Comparison of ENCODE assay signal across 1 cellular context in the genomic region with DNA sequence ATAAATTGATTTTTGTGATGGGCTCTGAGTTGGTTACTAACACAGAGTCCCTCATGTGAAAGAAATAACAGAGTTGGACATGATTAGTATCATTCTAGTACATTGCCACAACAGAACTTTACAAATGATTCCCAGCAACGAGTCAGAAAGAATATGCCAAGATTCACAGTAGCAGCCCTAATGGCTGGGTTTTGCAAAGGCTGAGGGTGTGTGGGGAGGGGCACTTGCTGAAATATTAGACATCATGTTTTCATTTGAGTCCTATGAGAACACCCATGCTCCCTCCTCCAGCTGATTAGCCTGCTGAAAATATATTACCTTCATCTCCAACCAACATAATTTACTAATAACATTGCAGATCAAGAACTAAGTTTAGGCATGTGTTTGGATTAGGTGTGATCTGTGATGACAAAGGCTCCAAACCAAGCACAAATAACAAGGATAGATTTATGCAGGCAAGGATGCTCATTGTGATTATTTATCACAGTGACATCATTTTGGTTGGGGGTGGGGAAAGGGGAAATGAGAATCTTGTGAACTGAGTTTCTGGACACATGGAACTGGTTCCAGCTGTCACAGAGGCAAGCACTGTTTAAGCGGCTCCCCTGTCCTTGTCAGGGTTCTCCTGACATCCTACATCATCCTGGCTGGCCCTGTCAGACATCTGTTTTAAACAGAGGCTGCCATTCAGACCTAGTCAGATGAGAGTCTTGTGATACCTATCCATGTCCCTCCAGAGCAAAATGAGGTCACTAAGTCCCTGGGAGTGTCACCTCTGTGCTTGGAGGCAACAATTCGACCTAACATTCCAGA.
TF ChIP-seq lines count a peak whose summit lies in the region.

No MANE protein-coding gene starts in this region.

TF ChIP-seq in endothelial cell of umbilical vein, 7 proteins besides CTCF, POLR2A, EP300 and RAD21 (continued from another document):
- TF ChIP-seq, protein P1, sequence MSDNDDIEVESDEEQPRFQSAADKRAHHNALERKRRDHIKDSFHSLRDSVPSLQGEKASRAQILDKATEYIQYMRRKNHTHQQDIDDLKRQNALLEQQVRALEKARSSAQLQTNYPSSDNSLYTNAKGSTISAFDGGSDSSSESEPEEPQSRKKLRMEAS (IDR thresholded peaks at IDR 0.05; ENCODE audit: insufficient read depth, insufficient read length): no peak
